In genomic region chr12:121916719-121917118, GRCh38 we compare ENCODE assay signal across 9 cellular contexts. TPM values are rescaled to one million over a fixed set of nuclear protein-coding genes. Genes with fewer than 3 reads are reported as not detected.
DNase-seq lines count a peak whose midpoint lies in the region; ATAC-seq, FAIRE-seq and TF ChIP-seq lines count a peak whose summit lies in the region.
"Had no signal": no experiment of that assay in that cellular context is flagged by ENCODE, and none has a peak within 500 bp of the region (broad histone marks: within the 10 kb centered on the region; RNA-seq: fewer than 3 reads in every experiment).

No MANE protein-coding gene starts in this region.

- H3K27ac Mint-ChIP-seq in Calu3 (ENCODE audit: unreplicated experiment) (no peak overlapping the region), memory B cell (peak overlapping the region; percentile 95)

- no peaks in the 10 kb centered on the region for H3K9me3 ChIP-seq in adipocyte (ENCODE audit: control insufficient read depth, low read length)

- FAIRE-seq in HTR-8/SVneo (lab: Jason Lieb, UNC): no peak

- BruUV-seq in Calu3 (replicated peaks; lab: Mats Ljungman, UMichigan): no TSS peak

- no peaks in the 10 kb centered on the region for H3K27me3 Mint-ChIP-seq in Calu3 (ENCODE audit: unreplicated experiment)
- H3K27me3 Mint-ChIP-seq in memory B cell: no peaks in the 10 kb centered on the region

- H3K4me3 ChIP-seq in adipocyte (ENCODE audit: low read length): no peak overlapping the region

- no peaks in the 10 kb centered on the region for H3K27me3 ChIP-seq in adipocyte (replicated peaks; ENCODE audit: control insufficient read depth, insufficient read depth, low read length)

- TF ChIP-seq CTCF in Calu3 (IDR thresholded peaks at IDR 0.05; ENCODE audit: unreplicated experiment): no peak

- no peaks in the 10 kb centered on the region for H3K9me3 Mint-ChIP-seq in Calu3 (ENCODE audit: low read depth, unreplicated experiment)
- H3K9me3 Mint-ChIP-seq in memory B cell: no peaks in the 10 kb centered on the region

- peaks cover 62% of the 10 kb centered on the region for H3K36me3 ChIP-seq in adipocyte (ENCODE audit: control insufficient read depth, insufficient read depth, low read length, severe bottlenecking)

- CTCF ChIA-PET in Calu3 (lab: Charles Lee): interaction anchor here (0.6 to 1.7 kb wide), 6 partner anchors 106 to 380 kb away, joined by 3 to 8 read pairs (median 4); no protein-coding TSS in a partner anchor

- H3K9ac ChIP-seq in adipocyte (ENCODE audit: low read length): no peak overlapping the region

- intact Hi-C loops in Calu3 (cut with micrococcal nuclease; ENCODE audit: unreplicated experiment) (loop anchor here (10.0 kb wide), 2 partner anchors 108 to 278 kb away; partner anchors contain the start of gene BCL7A), Right ventricle myocardium inferior (cut with DNase I) (loop anchor here (5.0 kb wide), 3 partner anchors 106 to 206 kb away; partner anchors contain the start of gene BCL7A)

- DNase-seq in Calu3: peak; percentile 27
- DNase-seq in HTR-8/SVneo (ENCODE audit: insufficient read length, low spot score): peak; percentile 32
- peak; percentile 34 for DNase-seq in adipocyte (ENCODE audit: low read depth)
- DNase-seq in memory B cell (ENCODE audit: low spot score in 2 of 2): no peak
- no peak for DNase-seq in effector CD4-positive, alpha-beta T cell
- no peak for DNase-seq in Right ventricle myocardium inferior (ENCODE audit: missing footprints)
- DNase-seq: NCI-H187 treated with DMSO at 0.1 percent for 48 hours had no signal

- H3K4me1 Mint-ChIP-seq in Calu3 (ENCODE audit: low read depth, unreplicated experiment) (peaks cover 14% of the 10 kb centered on the region), memory B cell (peaks cover 5% of the 10 kb centered on the region)

- ATAC-seq in memory B cell (ENCODE audit: low read depth) (no peak), HG03159 (IDR thresholded peaks at IDR 0.05; ENCODE audit: unreplicated experiment) (no peak), GM18502 (IDR thresholded peaks at IDR 0.05; ENCODE audit: poor library complexity, unreplicated experiment) (no peak), Right ventricle myocardium inferior (no peak)

- peaks cover 19% of the 10 kb centered on the region for H3K4me1 ChIP-seq in adipocyte (ENCODE audit: control insufficient read depth, insufficient read depth, low read length)

- no peak overlapping the region for H3K4me3 Mint-ChIP-seq in Calu3 (ENCODE audit: low read depth, unreplicated experiment)
- no peak overlapping the region for H3K4me3 Mint-ChIP-seq in memory B cell

- H3K36me3 Mint-ChIP-seq in Calu3 (ENCODE audit: insufficient read depth, unreplicated experiment) (peaks cover 21% of the 10 kb centered on the region), memory B cell (peaks cover 3% of the 10 kb centered on the region)

RNA-seq across cellular contexts. Expression of gene CFAP251, which starts 1.7 kb away (rescaled TPM):
- total RNA-seq in Calu3 (2022) (3.8 and 5.0 TPM in 2 replicates), Right ventricle myocardium inferior (1.3 TPM)

RNA-seq across cellular contexts. Expression of gene PSMD9, which starts 28.1 kb away (rescaled TPM):
- total RNA-seq in Calu3 (2022) (66.0 and 68.3 TPM in 2 replicates), Right ventricle myocardium inferior (35.4 TPM)

RNA-seq across cellular contexts. Expression of gene HPD, which starts 58.1 kb away (rescaled TPM):
- total RNA-seq in Calu3 (2022) (not detected in 2 replicates), Right ventricle myocardium inferior (2.3 TPM)

Comparison
In these comparisons a context has a peak if more than half of its experiments do, and no peak if none do; other contexts are left out.
1. DNase-seq: peak in Calu3 (single experiment), HTR-8/SVneo (single experiment) and adipocyte (single experiment); none in memory B cell (0 of 2), effector CD4-positive, alpha-beta T cell (single experiment) and Right ventricle myocardium inferior (single experiment).